In genomic region chr5:81420039-81420667, GRCh38 we compare ENCODE assay signal across 12 cellular contexts. TPM values are rescaled to one million over a fixed set of nuclear protein-coding genes. Genes with fewer than 3 reads are reported as not detected.
DNase-seq lines count a peak whose midpoint lies in the region; ATAC-seq and TF ChIP-seq lines count a peak whose summit lies in the region.
"Had no signal": no experiment of that assay in that cellular context is flagged by ENCODE, and none has a peak within 500 bp of the region (broad histone marks: within the 10 kb centered on the region; RNA-seq: fewer than 3 reads in every experiment).

No MANE protein-coding gene starts in this region.

- H3K36me3 Mint-ChIP-seq in activated naive CD8-positive, alpha-beta T cell treated with anti-CD3 and anti-CD28 coated beads for 36 hours = peaks cover 4% of the 10 kb centered on the region

- no peak overlapping the region for H3K4me3 ChIP-seq in left lung
- H3K4me3 ChIP-seq: testis had no signal

- ATAC-seq in left lung (peak; percentile 85), GM21529 (IDR thresholded peaks at IDR 0.05; ENCODE audit: unreplicated experiment) (no peak)

- H3K27ac ChIP-seq in left lung = no peak overlapping the region
- H3K27ac ChIP-seq: testis had no signal

- no peak overlapping the region for H3K4me3 Mint-ChIP-seq in activated naive CD8-positive, alpha-beta T cell treated with anti-CD3 and anti-CD28 coated beads for 36 hours
- H3K4me3 Mint-ChIP-seq: naive B cell had no signal

- no peaks in the 10 kb centered on the region for H3K9me3 Mint-ChIP-seq in activated naive CD8-positive, alpha-beta T cell treated with anti-CD3 and anti-CD28 coated beads for 36 hours
- H3K9me3 Mint-ChIP-seq: naive B cell had no signal

- no peaks in the 10 kb centered on the region for H3K27me3 ChIP-seq in left lung
- H3K27me3 ChIP-seq: testis had no signal

- H3K36me3 ChIP-seq in left lung = no peaks in the 10 kb centered on the region

- peak overlapping the region; percentile 83 for H3K27ac Mint-ChIP-seq in activated naive CD8-positive, alpha-beta T cell treated with anti-CD3 and anti-CD28 coated beads for 36 hours

- no peaks in the 10 kb centered on the region for H3K27me3 Mint-ChIP-seq in activated naive CD8-positive, alpha-beta T cell treated with anti-CD3 and anti-CD28 coated beads for 36 hours
- H3K27me3 Mint-ChIP-seq: naive B cell had no signal

- H3K4me1 ChIP-seq in left lung = no peaks in the 10 kb centered on the region
- H3K4me1 ChIP-seq: testis had no signal

- peak; percentile 93 for DNase-seq in Daoy (ENCODE audit: low read depth)
- peak; percentile 69 for DNase-seq in KBM-7
- peak; percentile 11 for DNase-seq in activated naive CD8-positive, alpha-beta T cell treated with anti-CD3 and anti-CD28 coated beads for 36 hours
- DNase-seq in left lung = no peak
- DNase-seq in NCI-H82 (lab: John Stamatoyannopoulos, UW) = no peak
- DNase-seq in NCI-H446 treated with DMSO at 0.1 percent for 48 hours (lab: John Stamatoyannopoulos, UW) = no peak
- DNase-seq in COLO668 (lab: John Stamatoyannopoulos, UW; ENCODE audit: unreplicated experiment) = no peak
- DNase-seq: activated gamma-delta T cell, naive B cell, NCI-H1048, testis had no signal

- in situ Hi-C loops in KBM-7 (cut with MboI; ENCODE audit: low pct_unique_long_range_greater_than_20kb, low sequenced_read_pairs) = no loop called here

- TF ChIP-seq CTCF in left lung (IDR thresholded peaks at IDR 0.05) = no peak

- no peaks in the 10 kb centered on the region for H3K9me3 ChIP-seq in left lung
- H3K9me3 ChIP-seq: testis had no signal

- H3K4me1 Mint-ChIP-seq in activated naive CD8-positive, alpha-beta T cell treated with anti-CD3 and anti-CD28 coated beads for 36 hours = peaks cover 26% of the 10 kb centered on the region
- H3K4me1 Mint-ChIP-seq: naive B cell had no signal

- intact Hi-C loops in left lung (cut with DNase I) = loop anchor here in 1 of 2 donors (10.0 kb wide), 1 partner anchor 325 kb away; no protein-coding TSS in a partner anchor

RNA-seq across cellular contexts. Expression of gene ACOT12, which starts 26.2 kb away (rescaled TPM):
- total RNA-seq in Daoy (2014; rRNA removed; shearing (Covaris generic)) = not detected in 2 replicates
- total RNA-seq in activated naive CD8-positive, alpha-beta T cell treated with anti-CD3 and anti-CD28 coated beads for 36 hours = not detected
- not detected for total RNA-seq in left lung

Comparison
In these comparisons a context has a peak if more than half of its experiments do, and no peak if none do; other contexts are left out.
1. DNase-seq: peak in Daoy (single experiment), KBM-7 (single experiment) and activated naive CD8-positive, alpha-beta T cell treated with anti-CD3 and anti-CD28 coated beads for 36 hours (single experiment); none in left lung (0 of 2), NCI-H82 (single experiment), NCI-H446 treated with DMSO at 0.1 percent for 48 hours (single experiment) and COLO668 (single experiment).